Comparison of ENCODE assay signal across 34 cellular contexts in the genomic region with DNA sequence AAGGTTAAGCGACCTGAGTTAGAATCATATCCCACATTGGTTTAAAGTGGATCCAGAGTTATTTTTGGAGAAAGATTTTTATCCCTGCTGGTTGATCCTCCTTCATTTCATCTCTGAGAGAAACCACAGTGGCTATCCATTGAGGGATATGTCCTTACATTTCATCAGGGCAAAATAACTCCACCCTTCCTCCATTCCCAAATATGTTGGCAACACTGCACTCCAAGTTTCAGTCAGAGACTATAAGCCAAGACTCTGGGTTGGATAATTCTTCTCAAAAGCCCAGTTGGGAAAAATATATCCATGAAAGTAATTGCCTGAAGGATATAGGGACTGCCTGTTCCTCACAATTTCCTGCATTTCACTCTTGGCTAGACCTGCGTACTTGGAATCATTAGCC. TPM values are rescaled to one million over a fixed set of nuclear protein-coding genes. Genes with fewer than 3 reads are reported as not detected.
"Had no signal": no experiment of that assay in that cellular context is flagged by ENCODE, and none has a peak within 500 bp of the region (broad histone marks: within the 10 kb centered on the region; RNA-seq: fewer than 3 reads in every experiment).

No MANE protein-coding gene starts in this region.

- H3K27ac ChIP-seq: brain microvascular endothelial cell, Peyer's patch, RWPE1, VCaP had no signal

- DNase-seq: activated B cell treated with CpG ODN at 0.5 μM for 24 hours; activated CD4-positive, alpha-beta memory T cell treated with anti-CD3 and anti-CD28 coated beads for 36 hours; activated CD4-positive, alpha-beta T cell treated with anti-CD3 and anti-CD28 coated beads for 4 hours; activated CD4-positive, alpha-beta T cell treated with anti-CD3 and anti-CD28 coated beads, Interleukin-2, amount 50 U/mL, for 1 hour; activated CD4-positive, CD25-positive, alpha-beta regulatory T cell treated with anti-CD3 and anti-CD28 coated beads, Interleukin-2, amount 50 U/mL, for 72 hours; activated CD8-positive, alpha-beta memory T cell treated with anti-CD3 and anti-CD28 coated beads, Interleukin-2, amount 50 U/mL, for 4 hours; activated effector memory CD4-positive, alpha-beta T cell treated with Interleukin-2 at 50 U/mL for 16 hours; activated naive CD4-positive, alpha-beta T cell; activated naive CD4-positive, alpha-beta T cell treated with anti-CD3 and anti-CD28 coated beads, Interleukin-2, amount 50 U/mL, for 16 hours; activated naive CD8-positive, alpha-beta T cell treated with anti-CD3 and anti-CD28 coated beads for 36 hours; activated T-cell treated with anti-CD3 and anti-CD28 coated beads, Interleukin-2, amount 50 U/mL, for 48 hours; brain microvascular endothelial cell; central memory CD4-positive, alpha-beta T cell; Karpas-422; KBM-7; NCI-H1092; NCI-H1436 treated with DMSO at 0.1 percent for 48 hours; NCI-H1694 treated with DMSO at 0.1 percent for 48 hours; NCI-H2029; NCI-H345; NCI-H524 treated with DMSO at 0.1 percent for 48 hours; NK-92 treated with Interleukin-12 subunit alpha and Interleukin-12 subunit beta, amount 100 ng/mL, for 24 hours; PC-3; Peyer's patch; SIG-M5; SW 1271; T-helper 1 cell; T-helper 2 cell; T-helper 9 cell had no signal

- H3K27me3 ChIP-seq: brain microvascular endothelial cell, Peyer's patch had no signal

- H3K4me1 Mint-ChIP-seq: activated B cell treated with CpG ODN at 0.5 μM for 24 hours; activated naive CD8-positive, alpha-beta T cell treated with anti-CD3 and anti-CD28 coated beads for 36 hours; IgD-negative memory B cell had no signal

- H3K4me3 Mint-ChIP-seq: activated B cell treated with CpG ODN at 0.5 μM for 24 hours; activated CD4-positive, alpha-beta memory T cell treated with anti-CD3 and anti-CD28 coated beads for 36 hours; activated naive CD8-positive, alpha-beta T cell treated with anti-CD3 and anti-CD28 coated beads for 36 hours; IgD-negative memory B cell had no signal

- H3K36me3 ChIP-seq: brain microvascular endothelial cell, Peyer's patch had no signal

- H3K4me3 ChIP-seq: Peyer's patch had no signal

- H3K4me1 ChIP-seq: Peyer's patch had no signal

- H3K27ac Mint-ChIP-seq: activated B cell treated with CpG ODN at 0.5 μM for 24 hours; activated CD4-positive, alpha-beta memory T cell treated with anti-CD3 and anti-CD28 coated beads for 36 hours; activated naive CD8-positive, alpha-beta T cell treated with anti-CD3 and anti-CD28 coated beads for 36 hours; IgD-negative memory B cell had no signal

- H3K9me3 Mint-ChIP-seq: activated B cell treated with CpG ODN at 0.5 μM for 24 hours; activated CD4-positive, alpha-beta memory T cell treated with anti-CD3 and anti-CD28 coated beads for 36 hours; activated naive CD8-positive, alpha-beta T cell treated with anti-CD3 and anti-CD28 coated beads for 36 hours had no signal

- H3K36me3 Mint-ChIP-seq: activated CD4-positive, alpha-beta memory T cell treated with anti-CD3 and anti-CD28 coated beads for 36 hours; activated naive CD8-positive, alpha-beta T cell treated with anti-CD3 and anti-CD28 coated beads for 36 hours; IgD-negative memory B cell had no signal

- H3K9me3 ChIP-seq: Peyer's patch had no signal

- ATAC-seq: PC-3, Right ventricle myocardium inferior had no signal

RNA-seq across cellular contexts. Expression of gene EPB41L3, which starts 27.8 kb away (rescaled TPM):
- total RNA-seq: MCF 10A had no signal
